Comparison of ENCODE assay signal across 23 cellular contexts in the genomic region with DNA sequence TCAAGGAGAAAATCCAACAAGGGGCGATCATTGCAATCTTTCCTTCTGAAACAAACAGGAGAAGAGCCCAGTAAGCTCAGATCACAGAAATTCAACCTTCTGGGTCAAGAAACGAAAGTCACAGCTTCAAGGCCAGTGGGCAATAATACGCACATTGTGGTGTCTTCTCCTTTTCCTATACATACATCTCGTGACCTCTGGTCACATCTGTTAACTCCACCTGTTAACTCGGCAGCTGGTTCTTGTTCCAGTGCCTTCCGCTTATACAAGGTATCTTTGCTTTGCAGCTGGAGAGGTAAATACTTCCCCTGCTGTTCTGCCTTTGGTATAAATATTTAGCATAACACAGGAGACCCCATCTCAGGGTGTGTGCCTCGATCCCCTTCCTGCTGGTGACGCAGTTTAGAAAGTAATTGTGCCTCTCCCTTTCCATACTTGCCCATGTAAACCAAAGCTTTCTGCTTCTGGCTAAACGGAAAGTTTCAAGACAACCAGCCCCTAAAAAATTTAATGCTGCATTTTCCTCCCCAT.
"Had no signal": no experiment of that assay in that cellular context is flagged by ENCODE, and none has a peak within 500 bp of the region (broad histone marks: within the 10 kb centered on the region; RNA-seq: fewer than 3 reads in every experiment).

No MANE protein-coding gene starts in this region.

- DNase-seq: effector memory CD4-positive, alpha-beta T cell; esophagus squamous epithelium; foreskin fibroblast; glutamatergic neuron; immature natural killer cell; left ventricle myocardium inferior; lower lobe of right lung; natural killer cell; right lobe of liver; stimulated activated CD4-positive, alpha-beta T cell treated with anti-CD3 and anti-CD28 coated beads, Interleukin-1b, Interleukin-23, amount 100 ng/mL, for 48 hours; stimulated activated CD4-positive, alpha-beta T cell treated with anti-CD3 and anti-CD28 coated beads, Interleukin-4, amount 100 ng/mL, for 24 hours; stimulated activated naive B cell treated with anti-CD40 and anti-IgM and Interleukin-4, amounts not matched to agents 10 μg/mL and 1 μg/mL and 100 μg/mL, for 72 hours; stimulated activated naive CD8-positive, alpha-beta T cell treated with anti-CD3 and anti-CD28 coated beads, Interleukin-15, amount 100 ng/mL, for 72 hours; testis; upper lobe of right lung had no signal

- H3K27ac ChIP-seq: esophagus squamous epithelium, gastroesophageal sphincter, left ventricle myocardium inferior, lower lobe of right lung, neural progenitor cell, parathyroid adenoma, prostate gland, right lobe of liver, testis, tibial nerve, upper lobe of right lung, vagina had no signal

- H3K9ac ChIP-seq: neural progenitor cell, parathyroid adenoma had no signal

- H3K4me1 ChIP-seq: esophagus squamous epithelium, left ventricle myocardium inferior, lower lobe of right lung, neural progenitor cell, parathyroid adenoma, prostate gland, right lobe of liver, testis, tibial nerve, upper lobe of right lung, vagina had no signal

- H3K4me2 ChIP-seq: neural progenitor cell had no signal

- H3K9me3 ChIP-seq: prostate gland, right lobe of liver, testis had no signal

- H3K27me3 ChIP-seq: esophagus squamous epithelium, gastroesophageal sphincter, neural progenitor cell, right lobe of liver, testis, tibial nerve, upper lobe of right lung, vagina had no signal

- H3K79me2 ChIP-seq: parathyroid adenoma had no signal

- H3K36me3 ChIP-seq: neural progenitor cell, prostate gland had no signal

- FAIRE-seq: endometrium, keratinocyte had no signal

- H3K4me3 ChIP-seq: esophagus squamous epithelium, gastroesophageal sphincter, left ventricle myocardium inferior, lower lobe of right lung, neural progenitor cell, prostate gland, right lobe of liver, testis, tibial nerve, upper lobe of right lung, vagina had no signal

- H2AFZ ChIP-seq: neural progenitor cell, parathyroid adenoma had no signal

- ATAC-seq: gastroesophageal sphincter; lower lobe of right lung; natural killer cell; right lobe of liver; stimulated activated naive B cell treated with anti-CD40 and anti-IgM and Interleukin-4, amounts not matched to agents 10 μg/mL and 1 μg/mL and 100 μg/mL, for 72 hours; stimulated activated naive CD8-positive, alpha-beta T cell treated with anti-CD3 and anti-CD28 coated beads, Interleukin-15, amount 100 ng/mL, for 72 hours; upper lobe of right lung had no signal
